1 cellular context compared by ENCODE assay signal in the genomic region with DNA sequence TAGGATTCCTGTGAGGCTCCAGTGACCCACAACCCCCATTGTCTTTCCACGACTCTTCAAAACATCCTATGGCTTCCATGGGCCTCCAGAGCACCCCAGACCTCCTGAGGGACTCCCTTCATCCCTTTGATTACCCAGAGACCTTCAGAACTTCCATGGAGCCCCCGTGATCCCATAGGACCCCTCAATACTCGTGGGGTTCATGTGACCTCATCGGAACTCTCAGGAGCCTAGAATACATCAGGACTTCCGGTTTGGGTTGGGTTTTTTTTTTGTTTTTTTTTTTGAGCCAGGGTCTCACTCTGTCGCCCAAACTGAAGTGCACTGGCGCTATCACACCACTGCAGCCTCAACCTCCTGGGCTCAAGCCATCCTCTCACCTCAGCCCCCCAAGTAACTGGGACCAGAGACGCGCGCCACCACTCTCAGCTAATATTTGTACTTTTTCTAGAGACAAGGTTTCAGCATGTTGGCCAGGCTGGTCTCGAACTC.
TF ChIP-seq lines count a peak whose summit lies in the region.

No MANE protein-coding gene starts in this region.

TF ChIP-seq in IMR-90, 13 proteins besides CTCF, POLR2A, EP300 and RAD21:
- TF ChIP-seq CHD1 (IDR thresholded peaks at IDR 0.05; ENCODE audit: low read depth, low read length) (no peak), BHLHE40 (IDR thresholded peaks at IDR 0.05; ENCODE audit: low read depth, low read length) (no peak), RCOR1 (IDR thresholded peaks at IDR 0.05; ENCODE audit: insufficient replicate concordance, low read length) (no peak), MAFK (IDR thresholded peaks at IDR 0.05; ENCODE audit: low read depth, low read length) (no peak), CEBPB (IDR thresholded peaks at IDR 0.05; ENCODE audit: low read depth, low read length) (no peak), NFE2L2 (IDR thresholded peaks at IDR 0.05; ENCODE audit: low read depth, low read length) (no peak), RFX5 (IDR thresholded peaks at IDR 0.05; ENCODE audit: low read depth, low read length) (no peak)
- TF ChIP-seq, protein P1, sequence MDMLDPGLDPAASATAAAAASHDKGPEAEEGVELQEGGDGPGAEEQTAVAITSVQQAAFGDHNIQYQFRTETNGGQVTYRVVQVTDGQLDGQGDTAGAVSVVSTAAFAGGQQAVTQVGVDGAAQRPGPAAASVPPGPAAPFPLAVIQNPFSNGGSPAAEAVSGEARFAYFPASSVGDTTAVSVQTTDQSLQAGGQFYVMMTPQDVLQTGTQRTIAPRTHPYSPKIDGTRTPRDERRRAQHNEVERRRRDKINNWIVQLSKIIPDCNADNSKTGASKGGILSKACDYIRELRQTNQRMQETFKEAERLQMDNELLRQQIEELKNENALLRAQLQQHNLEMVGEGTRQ (IDR thresholded peaks at IDR 0.05; ENCODE audit: low read depth, low read length): no peak
